In the genomic region with DNA sequence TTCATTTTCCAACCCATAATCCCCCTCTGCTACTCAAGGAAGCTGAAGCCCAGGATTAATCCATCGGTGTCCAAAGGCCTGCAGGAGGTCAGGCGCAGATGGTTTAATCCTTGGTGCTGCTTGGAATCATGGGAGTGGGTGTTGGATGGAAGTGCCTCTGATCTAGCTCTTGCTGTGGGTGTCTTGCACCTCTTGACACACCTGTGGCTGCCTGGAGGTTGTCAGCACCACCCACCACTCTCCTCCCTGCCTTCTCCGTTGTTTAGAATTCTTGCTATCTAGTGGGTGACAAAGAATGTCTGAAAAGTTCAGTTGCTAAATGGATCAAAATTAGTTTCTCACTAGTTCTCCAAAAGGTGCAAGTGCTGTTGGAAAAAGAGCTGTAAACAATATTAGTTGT, we compare ENCODE assay signal across 18 cellular contexts.
"Had no signal": no experiment of that assay in that cellular context is flagged by ENCODE, and none has a peak within 500 bp of the region (broad histone marks: within the 10 kb centered on the region; RNA-seq: fewer than 3 reads in every experiment).

No MANE protein-coding gene starts in this region.

- H3K36me3 ChIP-seq: SJSA1 had no signal

- DNase-seq: KBM-7, NCI-H1092, NCI-H1105 treated with DMSO at 0.1 percent for 48 hours, NCI-H1417 treated with DMSO at 0.1 percent for 48 hours, NCI-H146, NCI-H1694 treated with DMSO at 0.1 percent for 48 hours, NCI-H1930, NCI-H2081, NCI-H2171 treated with DMSO at 0.1 percent for 48 hours, NCI-H345, NCI-H446 treated with DMSO at 0.1 percent for 48 hours, NCI-H510A treated with DMSO at 0.1 percent for 48 hours, NCI-H526, Right ventricle myocardium superior, RPMI8226, SIG-M5 had no signal

- H3K27me3 ChIP-seq: SJSA1 had no signal

- H3K4me1 ChIP-seq: SJSA1 had no signal

- H3K27ac ChIP-seq: SJSA1, SK-N-MC had no signal

- H3K4me3 ChIP-seq: SJSA1, SK-N-MC had no signal
